ENCODE assay signal across 1 cellular context in the genomic region with DNA sequence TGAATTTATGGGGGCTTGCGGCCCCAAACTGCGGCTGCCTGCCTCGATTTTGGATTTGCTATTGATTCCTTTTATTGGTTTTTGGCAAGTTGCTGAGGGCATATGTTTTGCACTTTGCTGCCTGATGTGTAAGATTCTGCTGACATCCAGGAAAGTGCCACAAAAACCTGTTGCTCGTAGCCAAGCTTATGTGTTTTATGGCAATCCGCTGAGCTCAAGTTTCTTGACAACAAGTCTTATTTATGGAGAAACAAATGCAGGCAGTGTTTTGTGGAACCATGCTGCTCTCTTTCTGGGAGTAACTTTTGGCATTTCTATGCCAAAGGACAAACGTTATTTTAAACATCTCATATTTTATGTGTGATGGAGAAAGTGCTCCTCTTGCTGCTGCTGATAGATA.
TF ChIP-seq lines count a peak whose summit lies in the region.

No MANE protein-coding gene starts in this region.

TF ChIP-seq in GM23338, 12 proteins besides CTCF, POLR2A, EP300 and RAD21 (continued from another document):
- TF ChIP-seq STAT1 (IDR thresholded peaks at IDR 0.05; ENCODE audit: unreplicated experiment) (no peak), POLR2AphosphoS5 (IDR thresholded peaks at IDR 0.05; ENCODE audit: low read depth) (no peak)
